1 cellular context compared by ENCODE assay signal in the genomic region with DNA sequence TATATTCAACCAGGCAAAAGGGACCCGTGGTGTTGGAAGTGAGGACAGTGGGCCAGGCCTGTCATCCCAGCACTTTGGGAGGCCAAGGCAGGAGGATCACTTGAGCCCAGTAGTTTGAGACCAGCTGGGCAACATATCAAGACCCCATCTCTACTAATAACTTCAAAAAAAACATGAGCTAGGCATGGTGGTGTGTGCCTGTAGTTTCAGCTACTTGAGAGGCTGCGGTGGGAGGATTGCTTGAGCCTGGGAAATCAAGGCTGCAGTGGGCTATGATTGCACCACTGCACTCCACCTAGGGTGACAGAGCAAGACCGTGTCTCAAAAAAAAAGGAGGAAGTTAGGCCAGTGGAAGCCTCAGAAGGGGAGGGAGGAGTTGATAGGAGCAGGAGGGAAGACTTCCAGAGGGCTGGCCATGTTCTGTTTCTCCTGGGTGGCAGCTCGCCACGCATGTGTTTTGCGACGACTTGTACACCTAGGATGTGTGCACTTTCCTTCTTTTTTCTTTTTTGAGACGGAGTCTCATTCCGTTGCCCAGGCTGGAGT.
TF ChIP-seq lines count a peak whose summit lies in the region.

No MANE protein-coding gene starts in this region.

TF ChIP-seq in HepG2, 621 proteins besides CTCF, POLR2A, EP300 and RAD21:
- TF ChIP-seq ZNF30 (CRISPR knock-in tag; IDR thresholded peaks at IDR 0.05) (no peak), ZNF564 (CRISPR knock-in tag; IDR thresholded peaks at IDR 0.05) (no peak), FOSL1 (CRISPR knock-in tag; IDR thresholded peaks at IDR 0.05; ENCODE audit: borderline replicate concordance) (no peak), ATF2 (CRISPR knock-in tag; IDR thresholded peaks at IDR 0.05) (no peak), ZNF337 (CRISPR knock-in tag; IDR thresholded peaks at IDR 0.05; ENCODE audit: borderline replicate concordance, low read depth) (no peak), ZNF296 (CRISPR knock-in tag; conservative IDR thresholded peaks at IDR 0.05) (no peak), ZNF24 (IDR thresholded peaks at IDR 0.05) (no peak), ZNF713 (CRISPR knock-in tag; IDR thresholded peaks at IDR 0.05) (no peak), REL (CRISPR knock-in tag; conservative IDR thresholded peaks at IDR 0.05) (no peak), SOX5 (CRISPR knock-in tag; IDR thresholded peaks at IDR 0.05; ENCODE audit: borderline replicate concordance) (no peak), SMARCE1 (IDR thresholded peaks at IDR 0.05; ENCODE audit: borderline replicate concordance) (no peak), KDM5B (CRISPR knock-in tag; IDR thresholded peaks at IDR 0.05; ENCODE audit: borderline replicate concordance) (no peak), MEIS1 (CRISPR knock-in tag; IDR thresholded peaks at IDR 0.05; ENCODE audit: borderline replicate concordance) (no peak), MBNL3 (CRISPR knock-in tag; conservative IDR thresholded peaks at IDR 0.05) (no peak), ESRRA (CRISPR knock-in tag; IDR thresholded peaks at IDR 0.05; ENCODE audit: low read depth) (no peak), ATAD3A (CRISPR knock-in tag; IDR thresholded peaks at IDR 0.05) (no peak), ZNF646 (CRISPR knock-in tag; IDR thresholded peaks at IDR 0.05) (no peak), ZNF317 (CRISPR knock-in tag; IDR thresholded peaks at IDR 0.05) (no peak), RBM22 (optimal IDR thresholded peaks at IDR 0.05; ENCODE audit: low read length) (no peak)
